ENCODE assay signal across 8 cellular contexts in genomic region chr11:79173615-79174014, GRCh38.
A peak's percentile ranks its signal among the peaks of the same experiment; 100 is the strongest.
DNase-seq lines count a peak whose midpoint lies in the region; ATAC-seq and TF ChIP-seq lines count a peak whose summit lies in the region.

No MANE protein-coding gene starts in this region.

- no peak for ATAC-seq in activated naive CD8-positive, alpha-beta T cell treated with anti-CD3 and anti-CD28 coated beads, Interleukin-2, amount 50 U/mL, for 24 hours
- ATAC-seq in HG02938 (IDR thresholded peaks at IDR 0.05; ENCODE audit: unreplicated experiment), result no peak
- no peak for ATAC-seq in T-cell (replicated peaks in 1 of 4)

- no peak overlapping the region for H3K9ac ChIP-seq in OCI-LY3 (ENCODE audit: low read length)

- H3K36me3 ChIP-seq in BJ (ENCODE audit: control insufficient read depth, insufficient read depth, low read length) (no peaks in the 10 kb centered on the region), OCI-LY3 (replicated peaks; ENCODE audit: low read depth, low read length) (no peaks in the 10 kb centered on the region)

- H3K27ac Mint-ChIP-seq in activated naive CD8-positive, alpha-beta T cell treated with anti-CD3 and anti-CD28 coated beads, Interleukin-2, amount 50 U/mL, for 24 hours, result no peak overlapping the region
- H3K27ac Mint-ChIP-seq in T-cell, result no peak overlapping the region

- no peak overlapping the region for H3K4me3 Mint-ChIP-seq in activated naive CD8-positive, alpha-beta T cell treated with anti-CD3 and anti-CD28 coated beads, Interleukin-2, amount 50 U/mL, for 24 hours
- H3K4me3 Mint-ChIP-seq in T-cell, result no peak overlapping the region

- no peaks in the 10 kb centered on the region for H3K4me1 Mint-ChIP-seq in activated naive CD8-positive, alpha-beta T cell treated with anti-CD3 and anti-CD28 coated beads, Interleukin-2, amount 50 U/mL, for 24 hours
- no peaks in the 10 kb centered on the region for H3K4me1 Mint-ChIP-seq in T-cell

- CTCF ChIA-PET in BJ (lab: Yijun Ruan, JAX), result no interaction called here
- CTCF ChIA-PET in T-cell (lab: Charles Lee), result no interaction called here

- peaks cover 13% of the 10 kb centered on the region for H4K20me1 ChIP-seq in OCI-LY3 (ENCODE audit: insufficient read depth, low read length)

- no peak overlapping the region for H2AFZ ChIP-seq in OCI-LY3 (ENCODE audit: low read depth, low read length)

- H3K79me2 ChIP-seq in OCI-LY3 (ENCODE audit: low read length), result no peaks in the 10 kb centered on the region

- peak; percentile 47 for DNase-seq in BJ (ENCODE audit: low read depth)
- peak; percentile 90 for DNase-seq in fibroblast of mammary gland (ENCODE audit: low read depth)
- peak in 29 of 56 donors; percentile 6 to 80 (median 40) for DNase-seq in nucleus accumbens (lab: John Stamatoyannopoulos, UW)
- DNase-seq in activated naive CD8-positive, alpha-beta T cell treated with anti-CD3 and anti-CD28 coated beads, Interleukin-2, amount 50 U/mL, for 24 hours, result no peak
- no peak for DNase-seq in mesenteric fat pad (ENCODE audit: low spot score)
- DNase-seq in T-cell, result no peak

- no peaks in the 10 kb centered on the region for H3K27me3 ChIP-seq in BJ (ENCODE audit: control insufficient read depth, insufficient read depth, low read length)
- H3K27me3 ChIP-seq in OCI-LY3 (ENCODE audit: low read depth, low read length), result no peaks in the 10 kb centered on the region

- H3K27me3 Mint-ChIP-seq in activated naive CD8-positive, alpha-beta T cell treated with anti-CD3 and anti-CD28 coated beads, Interleukin-2, amount 50 U/mL, for 24 hours, result peaks cover 13% of the 10 kb centered on the region
- H3K27me3 Mint-ChIP-seq in T-cell, result peaks cover 11 to 15% of the 10 kb centered on the region in 2 donors

- POLR2A ChIA-PET in BJ (lab: Charles Lee) (no interaction called here), T-cell (lab: Charles Lee) (no interaction called here)

- no peaks in the 10 kb centered on the region for H3K9me3 Mint-ChIP-seq in activated naive CD8-positive, alpha-beta T cell treated with anti-CD3 and anti-CD28 coated beads, Interleukin-2, amount 50 U/mL, for 24 hours
- H3K9me3 Mint-ChIP-seq in T-cell, result peaks cover 0 to 12% (median 0%) of the 10 kb centered on the region in 3 donors

- no peak overlapping the region for H3K27ac ChIP-seq in OCI-LY3 (ENCODE audit: low read length)

- TF ChIP-seq CTCF in BJ (IDR thresholded peaks at IDR 0.05; ENCODE audit: insufficient read depth, low read depth, low read length) (no peak), OCI-LY3 (IDR thresholded peaks at IDR 0.05; ENCODE audit: low read depth, low read length) (no peak), fibroblast of mammary gland (conservative IDR thresholded peaks at IDR 0.05; ENCODE audit: control insufficient read depth, insufficient read depth, low read depth, low read length) (no peak)

- H3K4me3 ChIP-seq in BJ (ENCODE audit: low read depth, low read length) (no peak overlapping the region), OCI-LY3 (ENCODE audit: low read length) (no peak overlapping the region), fibroblast of mammary gland (ENCODE audit: control insufficient read depth, low read depth, low read length) (no peak overlapping the region)

- H3K4me1 ChIP-seq in OCI-LY3 (ENCODE audit: low read length), result peaks cover 13% of the 10 kb centered on the region

- no peaks in the 10 kb centered on the region for H3K9me3 ChIP-seq in OCI-LY3 (ENCODE audit: insufficient read depth, low read length)

- no peaks in the 10 kb centered on the region for H3K36me3 Mint-ChIP-seq in activated naive CD8-positive, alpha-beta T cell treated with anti-CD3 and anti-CD28 coated beads, Interleukin-2, amount 50 U/mL, for 24 hours (ENCODE audit: low read depth)
- H3K36me3 Mint-ChIP-seq in T-cell, result no peaks in the 10 kb centered on the region

- peak overlapping the region; percentile 23 for H3K4me2 ChIP-seq in OCI-LY3 (ENCODE audit: low read length)

Comparison
In these comparisons a context has a peak if more than half of its experiments do, and no peak if none do; other contexts are left out.
1. DNase-seq: peak in BJ (single experiment), fibroblast of mammary gland (single experiment) and nucleus accumbens (29 of 56); none in activated naive CD8-positive, alpha-beta T cell treated with anti-CD3 and anti-CD28 coated beads, Interleukin-2, amount 50 U/mL, for 24 hours (single experiment), mesenteric fat pad (single experiment) and T-cell (0 of 34).